In genomic region chr7:106254525-106255128, GRCh38 we compare ENCODE assay signal across 20 cellular contexts. TPM values are rescaled to one million over a fixed set of nuclear protein-coding genes. Genes with fewer than 3 reads are reported as not detected.
DNase-seq lines count a peak whose midpoint lies in the region; ATAC-seq, FAIRE-seq and TF ChIP-seq lines count a peak whose summit lies in the region.
"Had no signal": no experiment of that assay in that cellular context is flagged by ENCODE, and none has a peak within 500 bp of the region (broad histone marks: within the 10 kb centered on the region; RNA-seq: fewer than 3 reads in every experiment).

No MANE protein-coding gene starts in this region.

- no peak overlapping the region for H3K4me3 ChIP-seq in thyroid gland (replicated peaks in 1 of 3)
- H3K4me3 ChIP-seq: K562, Peyer's patch had no signal

- H3K36me3 ChIP-seq in thyroid gland = peaks cover 11 to 23% of the 10 kb centered on the region in 2 donors

- no peaks in the 10 kb centered on the region for H3K4me1 ChIP-seq in thyroid gland
- H3K4me1 ChIP-seq: Peyer's patch had no signal

- no peak overlapping the region for H3K4me3 Mint-ChIP-seq in activated naive CD4-positive, alpha-beta T cell treated with anti-CD3 and anti-CD28 coated beads, Interleukin-2, amount 50 U/mL, for 24 hours
- no peak overlapping the region for H3K4me3 Mint-ChIP-seq in central memory CD8-positive, alpha-beta T cell
- H3K4me3 Mint-ChIP-seq: B cell had no signal

- H3K9me3 ChIP-seq in thyroid gland = no peaks in the 10 kb centered on the region
- H3K9me3 ChIP-seq: Peyer's patch had no signal

- peak overlapping the region; percentile 59 for H3K27ac Mint-ChIP-seq in activated naive CD4-positive, alpha-beta T cell treated with anti-CD3 and anti-CD28 coated beads, Interleukin-2, amount 50 U/mL, for 24 hours
- H3K27ac Mint-ChIP-seq in central memory CD8-positive, alpha-beta T cell (ENCODE audit: low read depth) = peak overlapping the region; percentile 49
- H3K27ac Mint-ChIP-seq: B cell had no signal

- peak; percentile 12 to 37 for ATAC-seq in activated CD4-positive, CD25-positive, alpha-beta regulatory T cell treated with anti-CD3 and anti-CD28 coated beads, Interleukin-2, amount 50 U/mL, for 24 hours
- no peak for ATAC-seq in central memory CD8-positive, alpha-beta T cell (replicated peaks; ENCODE audit: extremely low read depth, poor library complexity, severe bottlenecking)
- ATAC-seq: K562 had no signal

- no peak for TF ChIP-seq CTCF in thyroid gland (IDR thresholded peaks at IDR 0.05)

- intact Hi-C loops in thyroid gland (cut with DNase I) = no loop called here

- peaks cover 21% of the 10 kb centered on the region for H3K4me1 Mint-ChIP-seq in activated naive CD4-positive, alpha-beta T cell treated with anti-CD3 and anti-CD28 coated beads, Interleukin-2, amount 50 U/mL, for 24 hours
- H3K4me1 Mint-ChIP-seq in central memory CD8-positive, alpha-beta T cell = no peaks in the 10 kb centered on the region

- no peak for TF ChIP-seq POLR2A in H54 (IDR thresholded peaks at IDR 0.05; ENCODE audit: low read depth, low read length)
- no peak for TF ChIP-seq POLR2A in thyroid gland (IDR thresholded peaks at IDR 0.05)

- FAIRE-seq in H54 (lab: Jason Lieb, UNC) = peak; percentile 55
- FAIRE-seq: K562 had no signal

- H3K27ac ChIP-seq in thyroid gland = no peak overlapping the region
- H3K27ac ChIP-seq: 22Rv1, Peyer's patch had no signal

- H3K9me3 Mint-ChIP-seq in activated naive CD4-positive, alpha-beta T cell treated with anti-CD3 and anti-CD28 coated beads, Interleukin-2, amount 50 U/mL, for 24 hours = no peaks in the 10 kb centered on the region
- H3K9me3 Mint-ChIP-seq in central memory CD8-positive, alpha-beta T cell = no peaks in the 10 kb centered on the region

- H3K27me3 Mint-ChIP-seq in activated naive CD4-positive, alpha-beta T cell treated with anti-CD3 and anti-CD28 coated beads, Interleukin-2, amount 50 U/mL, for 24 hours = no peaks in the 10 kb centered on the region
- H3K27me3 Mint-ChIP-seq in central memory CD8-positive, alpha-beta T cell = no peaks in the 10 kb centered on the region
- H3K27me3 Mint-ChIP-seq: B cell had no signal

- no peak for DNase-seq in activated CD4-positive, CD25-positive, alpha-beta regulatory T cell treated with anti-CD3 and anti-CD28 coated beads, Interleukin-2, amount 50 U/mL, for 72 hours
- no peak for DNase-seq in activated naive CD4-positive, alpha-beta T cell (lab: John Stamatoyannopoulos, UW)
- DNase-seq in H54 (ENCODE audit: insufficient read length, low spot score) = no peak
- no peak for DNase-seq in central memory CD8-positive, alpha-beta T cell (ENCODE audit: low spot score in 2 of 2)
- DNase-seq in medulla oblongata (ENCODE audit: extremely low spot score) = no peak
- no peak for DNase-seq in thyroid gland
- DNase-seq: DMS 273 treated with DMSO at 0.1 percent for 48 hours, DND-41, HCEC 1CT, NCI-H1092 treated with DMSO at 0.1 percent for 48 hours, NCI-H146, NCI-H2029 treated with DMSO at 0.1 percent for 48 hours, NCI-H2171 treated with DMSO at 0.1 percent for 48 hours, NCI-H446, Peyer's patch had no signal

- no peaks in the 10 kb centered on the region for H3K27me3 ChIP-seq in thyroid gland
- H3K27me3 ChIP-seq: Peyer's patch had no signal

- H3K36me3 Mint-ChIP-seq in activated naive CD4-positive, alpha-beta T cell treated with anti-CD3 and anti-CD28 coated beads, Interleukin-2, amount 50 U/mL, for 24 hours = peaks cover 51% of the 10 kb centered on the region
- H3K36me3 Mint-ChIP-seq in central memory CD8-positive, alpha-beta T cell (ENCODE audit: insufficient read depth) = peaks cover 12% of the 10 kb centered on the region

- 92 to 94% methylated on average over 4 of the region's 4 CpGs for WGBS in thyroid gland, 2 donors

RNA-seq across cellular contexts. Expression of gene NAMPT, which starts 30.2 kb away (rescaled TPM):
- total RNA-seq in thyroid gland = 100 to 1,000 TPM in 2 of 4 donors, 10 to 100 TPM in 2; 60.5 to 299 (median 121) TPM
